Comparison of ENCODE assay signal across 11 cellular contexts in genomic region chr2:239324456-239324855, GRCh38.
DNase-seq lines count a peak whose midpoint lies in the region; ATAC-seq and TF ChIP-seq lines count a peak whose summit lies in the region.
"Had no signal": no experiment of that assay in that cellular context is flagged by ENCODE, and none has a peak within 500 bp of the region (broad histone marks: within the 10 kb centered on the region; RNA-seq: fewer than 3 reads in every experiment).

No MANE protein-coding gene starts in this region.

- no CpG with 5 or more reads among the region's 14 CpGs for WGBS in H9 (ENCODE audit: extremely low coverage, insufficient read length, low lambda C conversion rate)
- 78 to 86% methylated on average over 14 of the region's 14 CpGs for WGBS in tibial nerve, 2 donors
- WGBS in hepatocyte (ENCODE audit: low lambda C conversion rate, missing lambda C conversion rate) = 73% methylated on average over 14 of the region's 14 CpGs

- DNase-seq in activated CD4-positive, alpha-beta T cell treated with anti-CD3 and anti-CD28 coated beads, Interleukin-2, amount 10 ng/mL, durations not matched to agents 7 days and 5 days = no peak
- DNase-seq in activated CD4-positive, alpha-beta T cell treated with anti-CD3 and anti-CD28 coated beads, Interleukin-2, amount 50 U/mL, for 48 hours = no peak
- DNase-seq in H9 (peak; percentile 29), progenitor cell of endocrine pancreas (ENCODE audit: low spot score, unreplicated experiment) (no peak), tibial nerve (ENCODE audit: low spot score in 2 of 2) (no peak), NCI-H146 (lab: John Stamatoyannopoulos, UW) (no peak), hepatocyte (ENCODE audit: low spot score) (no peak)
- DNase-seq in central memory CD8-positive, alpha-beta T cell (ENCODE audit: low spot score in 2 of 2) = no peak
- DNase-seq: GM23248, NCI-H2227 treated with DMSO at 0.1 percent for 48 hours had no signal

- no peak overlapping the region for H3K23ac ChIP-seq in H9 (ENCODE audit: insufficient read length, low read depth, low read length)

- TF ChIP-seq EP300 in tibial nerve (IDR thresholded peaks at IDR 0.05) = no peak

- H4K8ac ChIP-seq in H9 (replicated peaks; ENCODE audit: insufficient read length, low read depth, low read length) = no peak overlapping the region

- H3K79me2 ChIP-seq in H9 (ENCODE audit: insufficient read depth, low read length) = no peaks in the 10 kb centered on the region
- H3K79me2 ChIP-seq in hepatocyte = peaks cover 71% of the 10 kb centered on the region

- H3K27me3 Mint-ChIP-seq in activated CD4-positive, alpha-beta T cell treated with anti-CD3 and anti-CD28 coated beads, Interleukin-2, amount 10 ng/mL, durations not matched to agents 7 days and 5 days = no peaks in the 10 kb centered on the region
- H3K27me3 Mint-ChIP-seq in H9 (ENCODE audit: low read depth) = no peaks in the 10 kb centered on the region
- H3K27me3 Mint-ChIP-seq in central memory CD8-positive, alpha-beta T cell = no peaks in the 10 kb centered on the region
- no peaks in the 10 kb centered on the region for H3K27me3 Mint-ChIP-seq in progenitor cell of endocrine pancreas

- H3K4ac ChIP-seq in H9 (ENCODE audit: low read depth, low read length) = no peak overlapping the region

- H3K14ac ChIP-seq in H9 (ENCODE audit: insufficient read depth, low read length) = no peak overlapping the region; the same call in 1 of the 2 replicates

- H3K4me3 Mint-ChIP-seq in activated CD4-positive, alpha-beta T cell treated with anti-CD3 and anti-CD28 coated beads, Interleukin-2, amount 10 ng/mL, durations not matched to agents 7 days and 5 days = no peak overlapping the region
- H3K4me3 Mint-ChIP-seq in H9 (no peak overlapping the region), progenitor cell of endocrine pancreas (ENCODE audit: low read depth) (no peak overlapping the region)
- H3K4me3 Mint-ChIP-seq in central memory CD8-positive, alpha-beta T cell = no peak overlapping the region

- peaks cover 3% of the 10 kb centered on the region for H3K9me3 Mint-ChIP-seq in activated CD4-positive, alpha-beta T cell treated with anti-CD3 and anti-CD28 coated beads, Interleukin-2, amount 10 ng/mL, durations not matched to agents 7 days and 5 days
- H3K9me3 Mint-ChIP-seq in H9 = no peaks in the 10 kb centered on the region
- no peaks in the 10 kb centered on the region for H3K9me3 Mint-ChIP-seq in central memory CD8-positive, alpha-beta T cell
- no peaks in the 10 kb centered on the region for H3K9me3 Mint-ChIP-seq in progenitor cell of endocrine pancreas (ENCODE audit: low read depth)

- H3K27ac Mint-ChIP-seq in activated CD4-positive, alpha-beta T cell treated with anti-CD3 and anti-CD28 coated beads, Interleukin-2, amount 10 ng/mL, durations not matched to agents 7 days and 5 days = peak overlapping the region; percentile 39
- peak overlapping the region in 2 of 3 experiments; percentile 78 to 79; a peak in 5 of 7 replicates for H3K27ac Mint-ChIP-seq in H9
- H3K27ac Mint-ChIP-seq in central memory CD8-positive, alpha-beta T cell (ENCODE audit: low read depth) = peak overlapping the region; percentile 20
- H3K27ac Mint-ChIP-seq in progenitor cell of endocrine pancreas = peak overlapping the region; percentile 25

- H3K27ac ChIP-seq in H9 (ENCODE audit: insufficient read length, low read depth, low read length) = no peak overlapping the region
- peak overlapping the region in 1 of 4 donors; percentile 21 for H3K27ac ChIP-seq in tibial nerve
- no peak overlapping the region for H3K27ac ChIP-seq in hepatocyte
- H3K27ac ChIP-seq: GM23248 had no signal

- no peak overlapping the region for H2BK12ac ChIP-seq in H9 (ENCODE audit: insufficient read length, low read depth, low read length)

- POLR2A ChIA-PET in activated CD4-positive, alpha-beta T cell treated with anti-CD3 and anti-CD28 coated beads, Interleukin-2, amount 10 ng/mL, durations not matched to agents 7 days and 5 days (lab: Charles Lee) = interaction anchor here (0.6 kb wide), 1 partner anchor 57 kb away, joined by 3 read pairs; no protein-coding TSS in a partner anchor

- H2BK120ac ChIP-seq in H9 (ENCODE audit: low read depth, low read length, poor library complexity, severe bottlenecking) = no peak overlapping the region

- H3T11ph ChIP-seq in H9 (ENCODE audit: low read length) = no peak overlapping the region

- H4K91ac ChIP-seq in H9 (ENCODE audit: insufficient read length, low read depth, low read length) = no peak overlapping the region

- H4K20me1 ChIP-seq in H9 (ENCODE audit: control insufficient read depth, insufficient read depth, insufficient read length) (no peaks in the 10 kb centered on the region), hepatocyte (ENCODE audit: insufficient read depth, poor library complexity, severe bottlenecking) (no peaks in the 10 kb centered on the region)

- H2AFZ ChIP-seq in H9 (ENCODE audit: low read length) (no peak overlapping the region), hepatocyte (no peak overlapping the region)
- H2AFZ ChIP-seq: GM23248 had no signal

- H3K79me1 ChIP-seq in H9 (ENCODE audit: insufficient read depth, low read depth, low read length, poor library complexity, severe bottlenecking) = no peaks in the 10 kb centered on the region

- no peak overlapping the region for H2AK5ac ChIP-seq in H9 (ENCODE audit: insufficient read length, low read length)

- no peak overlapping the region for H3K18ac ChIP-seq in H9 (ENCODE audit: insufficient read length, low read depth, low read length)

- TF ChIP-seq CTCF in H9 (conservative IDR thresholded peaks at IDR 0.05) (no peak), progenitor cell of endocrine pancreas (IDR thresholded peaks at IDR 0.05; ENCODE audit: unreplicated experiment) (no peak), tibial nerve (IDR thresholded peaks at IDR 0.05) (no peak), hepatocyte (IDR thresholded peaks at IDR 0.05; ENCODE audit: poor library complexity) (no peak)

- H3K56ac ChIP-seq in H9 (ENCODE audit: insufficient read length, low read depth, low read length) = no peak overlapping the region

- H2BK5ac ChIP-seq in H9 (ENCODE audit: insufficient read length, low read length) = no peak overlapping the region

- H3K4me3 ChIP-seq in tibial nerve = no peak overlapping the region
- H3K4me3 ChIP-seq in hepatocyte = no peak overlapping the region
- H3K4me3 ChIP-seq: GM12878, GM23248 had no signal

- H3K9me3 ChIP-seq in H9 (ENCODE audit: control insufficient read depth, low read depth, low read length) = no peaks in the 10 kb centered on the region
- no peaks in the 10 kb centered on the region for H3K9me3 ChIP-seq in tibial nerve
- no peaks in the 10 kb centered on the region for H3K9me3 ChIP-seq in hepatocyte (ENCODE audit: low read depth)

- H3K4me1 ChIP-seq in H9 (ENCODE audit: insufficient read depth, low read length) (no peaks in the 10 kb centered on the region), tibial nerve (peaks cover 0 to 74% (median 34%) of the 10 kb centered on the region in 4 donors), hepatocyte (ENCODE audit: insufficient read depth) (peaks cover 35% of the 10 kb centered on the region)

- H2BK20ac ChIP-seq in H9 (ENCODE audit: low read depth, low read length, poor library complexity, severe bottlenecking) = no peak overlapping the region

- H3K4me1 Mint-ChIP-seq in activated CD4-positive, alpha-beta T cell treated with anti-CD3 and anti-CD28 coated beads, Interleukin-2, amount 10 ng/mL, durations not matched to agents 7 days and 5 days = peaks cover 88% of the 10 kb centered on the region
- H3K4me1 Mint-ChIP-seq in H9 (peaks cover 21 to 33% of the 10 kb centered on the region in 2 experiments), progenitor cell of endocrine pancreas (ENCODE audit: low read depth) (peaks cover 20% of the 10 kb centered on the region)
- H3K4me1 Mint-ChIP-seq in central memory CD8-positive, alpha-beta T cell = peaks cover 38% of the 10 kb centered on the region

- H3K36me3 ChIP-seq in tibial nerve (no peaks in the 10 kb centered on the region), hepatocyte (replicated peaks; ENCODE audit: insufficient read depth, low read depth) (no peaks in the 10 kb centered on the region)

- ATAC-seq in central memory CD8-positive, alpha-beta T cell (replicated peaks; ENCODE audit: extremely low read depth, poor library complexity, severe bottlenecking) = no peak
- ATAC-seq: GM12878 had no signal

- peaks cover 27% of the 10 kb centered on the region for H3K36me3 Mint-ChIP-seq in activated CD4-positive, alpha-beta T cell treated with anti-CD3 and anti-CD28 coated beads, Interleukin-2, amount 10 ng/mL, durations not matched to agents 7 days and 5 days (ENCODE audit: low read depth)
- H3K36me3 Mint-ChIP-seq in H9 (ENCODE audit: insufficient read depth in 1 of 3, low read depth in 3 of 3) (peaks cover 4 to 16% (median 12%) of the 10 kb centered on the region in 3 experiments; a peak in 4 of 7 replicates), progenitor cell of endocrine pancreas (ENCODE audit: insufficient read depth) (peaks cover 5% of the 10 kb centered on the region)
- peaks cover 1% of the 10 kb centered on the region for H3K36me3 Mint-ChIP-seq in central memory CD8-positive, alpha-beta T cell (ENCODE audit: insufficient read depth)

- H3K23me2 ChIP-seq in H9 (ENCODE audit: insufficient read length, low read depth, low read length, poor library complexity, severe bottlenecking) = no peaks in the 10 kb centered on the region

- H3K27me3 ChIP-seq in H9 (ENCODE audit: insufficient read depth, low read length) = no peaks in the 10 kb centered on the region
- H3K27me3 ChIP-seq in tibial nerve = no peaks in the 10 kb centered on the region
- H3K27me3 ChIP-seq in hepatocyte = no peaks in the 10 kb centered on the region

- no peak overlapping the region for H3K9ac ChIP-seq in H9 (ENCODE audit: extremely low read depth, insufficient read length, low read length)
- H3K9ac ChIP-seq: GM23248 had no signal

- no peak for TF ChIP-seq POLR2A in tibial nerve (IDR thresholded peaks at IDR 0.05)

- H4K5ac ChIP-seq in H9 (ENCODE audit: insufficient read length, low read depth, low read length) = no peak overlapping the region

- CTCF ChIA-PET in activated CD4-positive, alpha-beta T cell treated with anti-CD3 and anti-CD28 coated beads, Interleukin-2, amount 10 ng/mL, durations not matched to agents 7 days and 5 days (lab: Charles Lee) = interaction anchor here (1.2 kb wide), 1 partner anchor 45 kb away, joined by 3 read pairs; no protein-coding TSS in a partner anchor

- H2BK15ac ChIP-seq in H9 (ENCODE audit: low read depth, low read length) = no peak overlapping the region

- H3K4me2 ChIP-seq in H9 (ENCODE audit: insufficient read depth, insufficient read length, low read length) = no peak overlapping the region
- no peak overlapping the region for H3K4me2 ChIP-seq in hepatocyte

- H3K9me2 ChIP-seq in hepatocyte (replicated peaks; ENCODE audit: insufficient read depth) = no peaks in the 10 kb centered on the region

Comparison
In these comparisons a context has a peak if more than half of its experiments do, and no peak if none do; other contexts are left out.
1. H3K27ac Mint-ChIP-seq: peak in every context shown above with its lines; median percentile 78 in H9; 39 in activated CD4-positive, alpha-beta T cell treated with anti-CD3 and anti-CD28 coated beads, Interleukin-2, amount 10 ng/mL, durations not matched to agents 7 days and 5 days; 25 in progenitor cell of endocrine pancreas; 20 in central memory CD8-positive, alpha-beta T cell.